ENCODE assay signal across 8 cellular contexts in genomic region chr12:30795660-30796507, GRCh38. TPM values are rescaled to one million over a fixed set of nuclear protein-coding genes. Genes with fewer than 3 reads are reported as not detected.
A peak's percentile ranks its signal among the peaks of the same experiment; 100 is the strongest.
DNase-seq lines count a peak whose midpoint lies in the region; ATAC-seq and TF ChIP-seq lines count a peak whose summit lies in the region.

No MANE protein-coding gene starts in this region.

- peaks cover 29% of the 10 kb centered on the region for H3K4me1 Mint-ChIP-seq in CD14-positive monocyte

- no peaks in the 10 kb centered on the region for H3K27me3 ChIP-seq in iPS DF 6.9 (ENCODE audit: control insufficient read depth, insufficient read depth, low read length)
- H3K27me3 ChIP-seq in gastrocnemius medialis: no peaks in the 10 kb centered on the region

- H3K27ac ChIP-seq in iPS DF 6.9 (ENCODE audit: low read length) (no peak overlapping the region), gastrocnemius medialis (peak overlapping the region in 3 of 4 donors; percentile 5 to 44 (median 40))

- intact Hi-C loops in CD14-positive monocyte (cut with micrococcal nuclease) (no loop called here), gastrocnemius medialis (cut with DNase I; ENCODE audit: low total_unique reads) (no loop called here)

- H3K36me3 ChIP-seq in iPS DF 6.9 (ENCODE audit: control insufficient read depth, insufficient read depth, low read length) (no peaks in the 10 kb centered on the region), gastrocnemius medialis (no peaks in the 10 kb centered on the region)

- H3K4me3 Mint-ChIP-seq in CD14-positive monocyte: peak overlapping the region; percentile 77 to 88

- peak overlapping the region in 1 of 7 donors; percentile 14 for H3K27ac Mint-ChIP-seq in CD14-positive monocyte

- DNase-seq in CD14-positive monocyte (ENCODE audit: low spot score) (peak; percentile 49), GM19238 (ENCODE audit: insufficient read length, low spot score) (peak; percentile 44), SHP77 treated with DMSO at 0.1 percent for 48 hours (lab: John Stamatoyannopoulos, UW) (peak; percentile 44), astrocyte of the cerebellum (ENCODE audit: low read depth) (peak; percentile 35), iPS DF 6.9 (ENCODE audit: low read depth, low spot score) (no peak), gastrocnemius medialis (peak in 1 of 2 donors; percentile 27)

- peaks cover 4% of the 10 kb centered on the region; the same call in 1 of the 2 replicates for H3K4me1 ChIP-seq in iPS DF 6.9 (ENCODE audit: control insufficient read depth, insufficient read depth, low read length)
- H3K4me1 ChIP-seq in gastrocnemius medialis: peaks cover 7 to 24% of the 10 kb centered on the region in 2 donors

- peak in 1 of 2 donors; percentile 17 for TF ChIP-seq POLR2A in gastrocnemius medialis (IDR thresholded peaks at IDR 0.05)

- H3K4me3 ChIP-seq in astrocyte of the cerebellum (ENCODE audit: low read depth, low read length) (peak overlapping the region; percentile 54), iPS DF 6.9 (ENCODE audit: low read length) (peak overlapping the region; percentile 53; the same call in 1 of the 2 replicates), gastrocnemius medialis (peak overlapping the region; percentile 65 to 76 (median 68))

- TF ChIP-seq CTCF in CD14-positive monocyte (IDR thresholded peaks at IDR 0.05) (no peak), astrocyte of the cerebellum (IDR thresholded peaks at IDR 0.05; ENCODE audit: low read depth, low read length, missing control alignments) (peak; percentile 9), gastrocnemius medialis (IDR thresholded peaks at IDR 0.05 in 4 of 5, conservative IDR thresholded peaks at IDR 0.05 in 1 of 5) (peak in 2 of 5 experiments; percentile 9 to 19)

- in situ Hi-C loops in astrocyte of the cerebellum (cut with HindIII; ENCODE audit: low sequenced_read_pairs): no loop called here
- in situ Hi-C loops in gastrocnemius medialis (cut with MboI; ENCODE audit: low sequenced_read_pairs in 4 of 4): no loop called here

- peak; percentile 88 for ATAC-seq in HG03342 (IDR thresholded peaks at IDR 0.05; ENCODE audit: unreplicated experiment)
- peak; percentile 48 to 57 for ATAC-seq in gastrocnemius medialis
- no peak for ATAC-seq in HG03045 (IDR thresholded peaks at IDR 0.05; ENCODE audit: unreplicated experiment)

- H3K9me3 ChIP-seq in iPS DF 6.9 (ENCODE audit: control insufficient read depth, insufficient read depth, low read length) (no peaks in the 10 kb centered on the region; the same call in 1 of the 2 replicates), gastrocnemius medialis (no peaks in the 10 kb centered on the region)

- WGBS in iPS DF 6.9 (ENCODE audit: insufficient coverage, insufficient read length): no CpG with 5 or more reads among the region's 70 CpGs

- peaks cover 3% of the 10 kb centered on the region in 2 donors for H3K36me3 Mint-ChIP-seq in CD14-positive monocyte

- H3K27me3 Mint-ChIP-seq in CD14-positive monocyte (ENCODE audit: low read depth in 3 of 3): peaks cover 38 to 67% (median 49%) of the 10 kb centered on the region in 3 donors

- H3K9me3 Mint-ChIP-seq in CD14-positive monocyte: peaks cover 0 to 12% (median 4%) of the 10 kb centered on the region in 7 donors

RNA-seq across cellular contexts. Expression of gene CAPRIN2, which starts 41.1 kb away (rescaled TPM):
- 1 to 10 TPM; 1.4 to 2.0 TPM for polyA plus RNA-seq in CD14-positive monocyte
- total RNA-seq in gastrocnemius medialis: 10 to 100 TPM in 1 of 4 donors, 1 to 10 TPM in 3; 6.3 to 21.1 (median 7.2) TPM
